ENCODE assay signal across 12 cellular contexts in genomic region chr7:56091591-56091990, GRCh38. TPM values are rescaled to one million over a fixed set of nuclear protein-coding genes. Genes with fewer than 3 reads are reported as not detected.
DNase-seq lines count a peak whose midpoint lies in the region; ATAC-seq lines count a peak whose summit lies in the region.
"Had no signal": no experiment of that assay in that cellular context is flagged by ENCODE, and none has a peak within 500 bp of the region (broad histone marks: within the 10 kb centered on the region; RNA-seq: fewer than 3 reads in every experiment).

No MANE protein-coding gene starts in this region.

- ATAC-seq in left ventricle myocardium superior (peak; percentile 93), sciatic nerve (peak; percentile 66), GM19351 (IDR thresholded peaks at IDR 0.05; ENCODE audit: unreplicated experiment) (no peak)

- peak overlapping the region; percentile 94 for H3K27ac ChIP-seq in angular gyrus (ENCODE audit: low read depth, low read length)

- peak; percentile 16 for DNase-seq in EH (ENCODE audit: low read depth)
- DNase-seq in left ventricle myocardium superior = peak; percentile 84
- DNase-seq in sciatic nerve (ENCODE audit: low spot score) = no peak
- no peak for DNase-seq in activated CD4-positive, alpha-beta T cell treated with anti-CD3 and anti-CD28 coated beads, Interleukin-2, amount 50 U/mL, for 1 hour
- DNase-seq in HT-29 (ENCODE audit: low spot score) = no peak
- DNase-seq in GM19238 (ENCODE audit: insufficient read length, low spot score) = no peak
- DNase-seq: activated naive CD4-positive, alpha-beta T cell treated with anti-CD3 and anti-CD28 coated beads for 36 hours; mammary epithelial cell; NCI-H1436; T-helper 2 cell had no signal

- intact Hi-C loops in left ventricle myocardium superior (cut with micrococcal nuclease) = no loop called here
- intact Hi-C loops in sciatic nerve (cut with DNase I) = no loop called here

RNA-seq across cellular contexts. Expression of gene PHKG1, which starts 1.2 kb away (rescaled TPM):
- total RNA-seq in left ventricle myocardium superior (30.4 TPM), sciatic nerve (2.7 TPM)
- 1.5 and 1.7 TPM in 2 replicates for total RNA-seq in HT-29 (2014; rRNA removed; shearing (Covaris generic))

RNA-seq across cellular contexts. Expression of gene CHCHD2, which starts 14.7 kb away (rescaled TPM):
- 500 TPM for total RNA-seq in left ventricle myocardium superior
- total RNA-seq in sciatic nerve = 170 TPM
- total RNA-seq in HT-29 (2014; rRNA removed; shearing (Covaris generic)) = 856 and 1,027 TPM in 2 replicates

RNA-seq across cellular contexts. Expression of gene NUPR2, which starts 24.6 kb away (rescaled TPM):
- total RNA-seq in left ventricle myocardium superior = not detected
- not detected for total RNA-seq in sciatic nerve
- total RNA-seq in HT-29 (2014; rRNA removed; shearing (Covaris generic)) = not detected in 2 replicates
- total RNA-seq: activated naive CD4-positive, alpha-beta T cell treated with anti-CD3 and anti-CD28 coated beads for 36 hours had no signal

RNA-seq across cellular contexts. Expression of gene SUMF2, which starts 27.5 kb away (rescaled TPM):
- total RNA-seq in left ventricle myocardium superior = 29.2 TPM
- total RNA-seq in sciatic nerve = 86.4 TPM
- total RNA-seq in HT-29 (2014; rRNA removed; shearing (Covaris generic)) = 142 and 147 TPM in 2 replicates

RNA-seq across cellular contexts. Expression of gene CCT6A, which starts 40.0 kb away (rescaled TPM):
- 73.5 TPM for total RNA-seq in left ventricle myocardium superior
- 77.3 TPM for total RNA-seq in sciatic nerve
- 278 and 294 TPM in 2 replicates for total RNA-seq in HT-29 (2014; rRNA removed; shearing (Covaris generic))

Comparison
In these comparisons a context has a peak if more than half of its experiments do, and no peak if none do; other contexts are left out.
1. DNase-seq: peak in EH (single experiment) and left ventricle myocardium superior (single experiment); none in sciatic nerve (single experiment), activated CD4-positive, alpha-beta T cell treated with anti-CD3 and anti-CD28 coated beads, Interleukin-2, amount 50 U/mL, for 1 hour (single experiment), HT-29 (single experiment) and GM19238 (single experiment).